ENCODE assay signal across 1 cellular context in the genomic region with DNA sequence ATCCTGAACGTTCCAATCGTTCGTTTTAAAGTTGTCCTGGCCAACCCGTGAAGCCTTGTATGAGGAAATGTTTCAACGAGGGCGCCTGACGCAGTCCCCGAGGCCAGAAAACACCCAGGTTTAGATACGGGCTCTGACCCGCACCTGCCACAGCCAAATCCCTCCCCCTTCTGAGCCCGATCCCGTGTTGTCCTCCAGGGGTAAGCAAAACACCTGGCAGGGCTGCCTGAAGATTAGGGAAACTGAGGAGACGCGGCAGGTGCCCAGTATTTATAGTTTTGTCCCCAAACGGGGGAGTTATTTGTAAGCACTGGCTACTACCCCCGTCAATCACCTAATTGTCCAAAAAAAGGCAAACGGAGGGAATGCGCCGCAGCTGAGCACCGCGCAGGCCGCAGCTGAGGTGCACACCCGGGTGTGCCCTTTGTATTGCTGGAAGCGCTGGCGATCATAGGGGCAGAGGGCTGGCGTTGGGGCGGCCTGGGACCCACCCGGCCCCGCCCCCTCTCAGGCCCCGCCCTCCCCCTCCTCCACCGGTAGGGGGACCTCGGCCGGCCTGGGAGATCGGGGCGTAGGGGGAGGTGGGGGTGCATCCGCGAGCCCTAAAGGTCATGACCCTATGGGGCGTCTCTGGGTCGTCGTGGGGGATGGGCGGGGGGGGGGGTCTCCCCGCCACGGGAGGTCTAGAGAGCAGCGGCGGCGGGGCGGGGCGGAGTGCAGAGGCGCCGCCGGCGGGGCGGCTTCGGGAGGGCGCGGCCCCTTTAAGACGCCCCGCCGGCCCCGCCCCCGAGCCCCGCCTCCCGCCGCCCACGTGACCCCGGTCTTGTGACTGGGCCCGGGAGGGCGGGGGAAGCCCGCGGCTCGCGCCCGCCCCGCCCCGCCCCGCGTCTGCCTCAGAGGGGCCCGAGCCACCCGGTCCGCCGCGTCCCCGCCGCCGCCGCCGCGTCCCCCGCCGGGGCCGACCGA.
TF ChIP-seq lines count a peak whose summit lies in the region.

A gene with protein sequence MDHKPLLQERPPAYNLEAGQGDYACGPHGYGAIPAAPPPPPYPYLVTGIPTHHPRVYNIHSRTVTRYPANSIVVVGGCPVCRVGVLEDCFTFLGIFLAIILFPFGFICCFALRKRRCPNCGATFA (plus strand): TSS at position 896 of the 966 bp plus-strand sequence. CDS start 110 bp downstream, outside the sequence.

TF ChIP-seq in HepG2, 621 proteins besides CTCF, POLR2A, EP300 and RAD21 (continued from another document and continues in another):
- TF ChIP-seq, protein P1, sequence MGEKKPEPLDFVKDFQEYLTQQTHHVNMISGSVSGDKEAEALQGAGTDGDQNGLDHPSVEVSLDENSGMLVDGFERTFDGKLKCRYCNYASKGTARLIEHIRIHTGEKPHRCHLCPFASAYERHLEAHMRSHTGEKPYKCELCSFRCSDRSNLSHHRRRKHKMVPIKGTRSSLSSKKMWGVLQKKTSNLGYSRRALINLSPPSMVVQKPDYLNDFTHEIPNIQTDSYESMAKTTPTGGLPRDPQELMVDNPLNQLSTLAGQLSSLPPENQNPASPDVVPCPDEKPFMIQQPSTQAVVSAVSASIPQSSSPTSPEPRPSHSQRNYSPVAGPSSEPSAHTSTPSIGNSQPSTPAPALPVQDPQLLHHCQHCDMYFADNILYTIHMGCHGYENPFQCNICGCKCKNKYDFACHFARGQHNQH (CRISPR knock-in tag; IDR thresholded peaks at IDR 0.05), result peak; percentile 53; the same call in 1 of the 2 replicates
- TF ChIP-seq TAF1 (CRISPR knock-in tag; IDR thresholded peaks at IDR 0.05), result peak; percentile 71; the same call in 1 of the 2 replicates
- no peak for TF ChIP-seq KDM5B (CRISPR knock-in tag; IDR thresholded peaks at IDR 0.05; ENCODE audit: borderline replicate concordance)
- 0 out of 2 replicates have a peak, but pooled peaks have one; percentile 27 for TF ChIP-seq DMAP1 (CRISPR knock-in tag; IDR thresholded peaks at IDR 0.05)
- no peak for TF ChIP-seq TCF7 (IDR thresholded peaks at IDR 0.05; ENCODE audit: low read depth)
- TF ChIP-seq RARA (CRISPR knock-in tag; IDR thresholded peaks at IDR 0.05), result peak; percentile 28; the same call in 1 of the 2 replicates
- TF ChIP-seq KMT2A (CRISPR knock-in tag; IDR thresholded peaks at IDR 0.05), result 0 out of 2 replicates have a peak, but pooled peaks have one; percentile 26
- no peak for TF ChIP-seq LCORL (IDR thresholded peaks at IDR 0.05)
- TF ChIP-seq LCORL (CRISPR knock-in tag; IDR thresholded peaks at IDR 0.05), result peak; percentile 56; the same call in 1 of the 2 replicates
- TF ChIP-seq, protein P2, sequence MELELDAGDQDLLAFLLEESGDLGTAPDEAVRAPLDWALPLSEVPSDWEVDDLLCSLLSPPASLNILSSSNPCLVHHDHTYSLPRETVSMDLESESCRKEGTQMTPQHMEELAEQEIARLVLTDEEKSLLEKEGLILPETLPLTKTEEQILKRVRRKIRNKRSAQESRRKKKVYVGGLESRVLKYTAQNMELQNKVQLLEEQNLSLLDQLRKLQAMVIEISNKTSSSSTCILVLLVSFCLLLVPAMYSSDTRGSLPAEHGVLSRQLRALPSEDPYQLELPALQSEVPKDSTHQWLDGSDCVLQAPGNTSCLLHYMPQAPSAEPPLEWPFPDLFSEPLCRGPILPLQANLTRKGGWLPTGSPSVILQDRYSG (CRISPR knock-in tag; IDR thresholded peaks at IDR 0.05), result no peak
- TF ChIP-seq, protein P3, sequence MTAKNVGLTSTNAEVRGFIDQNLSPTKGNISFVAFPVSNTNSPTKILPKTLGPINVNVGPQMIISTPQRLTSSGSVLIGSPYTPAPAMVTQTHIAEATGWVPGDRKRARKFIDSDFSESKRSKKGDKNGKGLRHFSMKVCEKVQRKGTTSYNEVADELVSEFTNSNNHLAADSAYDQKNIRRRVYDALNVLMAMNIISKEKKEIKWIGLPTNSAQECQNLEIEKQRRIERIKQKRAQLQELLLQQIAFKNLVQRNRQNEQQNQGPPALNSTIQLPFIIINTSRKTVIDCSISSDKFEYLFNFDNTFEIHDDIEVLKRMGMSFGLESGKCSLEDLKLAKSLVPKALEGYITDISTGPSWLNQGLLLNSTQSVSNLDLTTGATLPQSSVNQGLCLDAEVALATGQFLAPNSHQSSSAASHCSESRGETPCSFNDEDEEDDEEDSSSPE (CRISPR knock-in tag; IDR thresholded peaks at IDR 0.05), result no peak
- 0 out of 2 replicates have a peak, but pooled peaks have one; percentile 43 for TF ChIP-seq ZNF230 (CRISPR knock-in tag; IDR thresholded peaks at IDR 0.05)
- TF ChIP-seq NCOA2 (CRISPR knock-in tag; IDR thresholded peaks at IDR 0.05), result 0 out of 2 replicates have a peak, but pooled peaks have one; percentile 43
- TF ChIP-seq, protein P4, sequence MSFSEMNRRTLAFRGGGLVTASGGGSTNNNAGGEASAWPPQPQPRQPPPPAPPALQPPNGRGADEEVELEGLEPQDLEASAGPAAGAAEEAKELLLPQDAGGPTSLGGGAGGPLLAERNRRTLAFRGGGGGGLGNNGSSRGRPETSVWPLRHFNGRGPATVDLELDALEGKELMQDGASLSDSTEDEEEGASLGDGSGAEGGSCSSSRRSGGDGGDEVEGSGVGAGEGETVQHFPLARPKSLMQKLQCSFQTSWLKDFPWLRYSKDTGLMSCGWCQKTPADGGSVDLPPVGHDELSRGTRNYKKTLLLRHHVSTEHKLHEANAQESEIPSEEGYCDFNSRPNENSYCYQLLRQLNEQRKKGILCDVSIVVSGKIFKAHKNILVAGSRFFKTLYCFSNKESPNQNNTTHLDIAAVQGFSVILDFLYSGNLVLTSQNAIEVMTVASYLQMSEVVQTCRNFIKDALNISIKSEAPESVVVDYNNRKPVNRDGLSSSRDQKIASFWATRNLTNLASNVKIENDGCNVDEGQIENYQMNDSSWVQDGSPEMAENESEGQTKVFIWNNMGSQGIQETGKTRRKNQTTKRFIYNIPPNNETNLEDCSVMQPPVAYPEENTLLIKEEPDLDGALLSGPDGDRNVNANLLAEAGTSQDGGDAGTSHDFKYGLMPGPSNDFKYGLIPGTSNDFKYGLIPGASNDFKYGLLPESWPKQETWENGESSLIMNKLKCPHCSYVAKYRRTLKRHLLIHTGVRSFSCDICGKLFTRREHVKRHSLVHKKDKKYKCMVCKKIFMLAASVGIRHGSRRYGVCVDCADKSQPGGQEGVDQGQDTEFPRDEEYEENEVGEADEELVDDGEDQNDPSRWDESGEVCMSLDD (CRISPR knock-in tag; IDR thresholded peaks at IDR 0.05; ENCODE audit: borderline replicate concordance), result peak; percentile 31; the same call in 1 of the 2 replicates
- no peak for TF ChIP-seq ZNF326 (CRISPR knock-in tag; IDR thresholded peaks at IDR 0.05; ENCODE audit: borderline replicate concordance)
- TF ChIP-seq SSRP1 (CRISPR knock-in tag; IDR thresholded peaks at IDR 0.05), result no peak
- no peak for TF ChIP-seq NCOA5 (CRISPR knock-in tag; IDR thresholded peaks at IDR 0.05)
- no peak for TF ChIP-seq ZNF10 (CRISPR knock-in tag; IDR thresholded peaks at IDR 0.05; ENCODE audit: borderline replicate concordance, low read depth)
- 0 out of 2 replicates have a peak, but pooled peaks have one; percentile 46 for TF ChIP-seq ZMAT3 (CRISPR knock-in tag; conservative IDR thresholded peaks at IDR 0.05)
- TF ChIP-seq GATAD1 (CRISPR knock-in tag; IDR thresholded peaks at IDR 0.05), result 0 out of 2 replicates have a peak, but pooled peaks have one; percentile 32
- TF ChIP-seq HOXA9 (CRISPR knock-in tag; IDR thresholded peaks at IDR 0.05; ENCODE audit: borderline replicate concordance), result no peak
- TF ChIP-seq HNRNPLL (IDR thresholded peaks at IDR 0.05; ENCODE audit: low read depth, low read length, poor library complexity, severe bottlenecking), result peak; percentile 32
- peak; percentile 42; the same call in 1 of the 2 replicates for TF ChIP-seq IRF2 (CRISPR knock-in tag; IDR thresholded peaks at IDR 0.05)
- peak; percentile 50; the same call in 1 of the 2 replicates for TF ChIP-seq ZNF772 (CRISPR knock-in tag; IDR thresholded peaks at IDR 0.05)
- TF ChIP-seq, protein P5, sequence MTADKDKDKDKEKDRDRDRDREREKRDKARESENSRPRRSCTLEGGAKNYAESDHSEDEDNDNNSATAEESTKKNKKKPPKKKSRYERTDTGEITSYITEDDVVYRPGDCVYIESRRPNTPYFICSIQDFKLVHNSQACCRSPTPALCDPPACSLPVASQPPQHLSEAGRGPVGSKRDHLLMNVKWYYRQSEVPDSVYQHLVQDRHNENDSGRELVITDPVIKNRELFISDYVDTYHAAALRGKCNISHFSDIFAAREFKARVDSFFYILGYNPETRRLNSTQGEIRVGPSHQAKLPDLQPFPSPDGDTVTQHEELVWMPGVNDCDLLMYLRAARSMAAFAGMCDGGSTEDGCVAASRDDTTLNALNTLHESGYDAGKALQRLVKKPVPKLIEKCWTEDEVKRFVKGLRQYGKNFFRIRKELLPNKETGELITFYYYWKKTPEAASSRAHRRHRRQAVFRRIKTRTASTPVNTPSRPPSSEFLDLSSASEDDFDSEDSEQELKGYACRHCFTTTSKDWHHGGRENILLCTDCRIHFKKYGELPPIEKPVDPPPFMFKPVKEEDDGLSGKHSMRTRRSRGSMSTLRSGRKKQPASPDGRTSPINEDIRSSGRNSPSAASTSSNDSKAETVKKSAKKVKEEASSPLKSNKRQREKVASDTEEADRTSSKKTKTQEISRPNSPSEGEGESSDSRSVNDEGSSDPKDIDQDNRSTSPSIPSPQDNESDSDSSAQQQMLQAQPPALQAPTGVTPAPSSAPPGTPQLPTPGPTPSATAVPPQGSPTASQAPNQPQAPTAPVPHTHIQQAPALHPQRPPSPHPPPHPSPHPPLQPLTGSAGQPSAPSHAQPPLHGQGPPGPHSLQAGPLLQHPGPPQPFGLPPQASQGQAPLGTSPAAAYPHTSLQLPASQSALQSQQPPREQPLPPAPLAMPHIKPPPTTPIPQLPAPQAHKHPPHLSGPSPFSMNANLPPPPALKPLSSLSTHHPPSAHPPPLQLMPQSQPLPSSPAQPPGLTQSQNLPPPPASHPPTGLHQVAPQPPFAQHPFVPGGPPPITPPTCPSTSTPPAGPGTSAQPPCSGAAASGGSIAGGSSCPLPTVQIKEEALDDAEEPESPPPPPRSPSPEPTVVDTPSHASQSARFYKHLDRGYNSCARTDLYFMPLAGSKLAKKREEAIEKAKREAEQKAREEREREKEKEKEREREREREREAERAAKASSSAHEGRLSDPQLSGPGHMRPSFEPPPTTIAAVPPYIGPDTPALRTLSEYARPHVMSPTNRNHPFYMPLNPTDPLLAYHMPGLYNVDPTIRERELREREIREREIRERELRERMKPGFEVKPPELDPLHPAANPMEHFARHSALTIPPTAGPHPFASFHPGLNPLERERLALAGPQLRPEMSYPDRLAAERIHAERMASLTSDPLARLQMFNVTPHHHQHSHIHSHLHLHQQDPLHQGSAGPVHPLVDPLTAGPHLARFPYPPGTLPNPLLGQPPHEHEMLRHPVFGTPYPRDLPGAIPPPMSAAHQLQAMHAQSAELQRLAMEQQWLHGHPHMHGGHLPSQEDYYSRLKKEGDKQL (CRISPR knock-in tag; IDR thresholded peaks at IDR 0.05; ENCODE audit: low read depth), result no peak
- no peak for TF ChIP-seq NFYC (CRISPR knock-in tag; IDR thresholded peaks at IDR 0.05)
- 0 out of 2 replicates have a peak, but pooled peaks have one; percentile 40 for TF ChIP-seq ZNF124 (CRISPR knock-in tag; IDR thresholded peaks at IDR 0.05)
- TF ChIP-seq NFE2L1 (CRISPR knock-in tag; IDR thresholded peaks at IDR 0.05; ENCODE audit: borderline replicate concordance), result no peak
- TF ChIP-seq, protein P6, sequence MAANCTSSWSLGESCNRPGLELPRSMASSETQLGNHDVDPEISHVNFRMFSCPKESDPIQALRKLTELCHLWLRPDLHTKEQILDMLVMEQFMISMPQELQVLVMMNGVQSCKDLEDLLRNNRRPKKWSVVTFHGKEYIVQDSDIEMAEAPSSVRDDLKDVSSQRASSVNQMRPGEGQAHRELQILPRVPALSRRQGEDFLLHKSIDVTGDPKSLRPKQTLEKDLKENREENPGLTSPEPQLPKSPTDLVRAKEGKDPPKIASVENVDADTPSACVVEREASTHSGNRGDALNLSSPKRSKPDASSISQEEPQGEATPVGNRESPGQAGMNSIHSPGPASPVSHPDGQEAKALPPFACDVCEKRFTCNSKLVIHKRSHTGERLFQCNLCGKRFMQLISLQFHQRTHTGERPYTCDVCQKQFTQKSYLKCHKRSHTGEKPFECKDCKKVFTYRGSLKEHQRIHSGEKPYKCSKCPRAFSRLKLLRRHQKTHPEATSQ (CRISPR knock-in tag; IDR thresholded peaks at IDR 0.05; ENCODE audit: borderline replicate concordance), result 0 out of 2 replicates have a peak, but pooled peaks have one; percentile 34
- peak; percentile 26; the same call in 1 of the 2 replicates for TF ChIP-seq SOX5 (CRISPR knock-in tag; IDR thresholded peaks at IDR 0.05; ENCODE audit: borderline replicate concordance)
- no peak for TF ChIP-seq ZNF776 (CRISPR knock-in tag; IDR thresholded peaks at IDR 0.05)
- 0 out of 2 replicates have a peak, but pooled peaks have one; percentile 49 for TF ChIP-seq NKX3-1 (CRISPR knock-in tag; IDR thresholded peaks at IDR 0.05)
- TF ChIP-seq ETV6 (CRISPR knock-in tag; conservative IDR thresholded peaks at IDR 0.05), result no peak
- TF ChIP-seq, protein P7, sequence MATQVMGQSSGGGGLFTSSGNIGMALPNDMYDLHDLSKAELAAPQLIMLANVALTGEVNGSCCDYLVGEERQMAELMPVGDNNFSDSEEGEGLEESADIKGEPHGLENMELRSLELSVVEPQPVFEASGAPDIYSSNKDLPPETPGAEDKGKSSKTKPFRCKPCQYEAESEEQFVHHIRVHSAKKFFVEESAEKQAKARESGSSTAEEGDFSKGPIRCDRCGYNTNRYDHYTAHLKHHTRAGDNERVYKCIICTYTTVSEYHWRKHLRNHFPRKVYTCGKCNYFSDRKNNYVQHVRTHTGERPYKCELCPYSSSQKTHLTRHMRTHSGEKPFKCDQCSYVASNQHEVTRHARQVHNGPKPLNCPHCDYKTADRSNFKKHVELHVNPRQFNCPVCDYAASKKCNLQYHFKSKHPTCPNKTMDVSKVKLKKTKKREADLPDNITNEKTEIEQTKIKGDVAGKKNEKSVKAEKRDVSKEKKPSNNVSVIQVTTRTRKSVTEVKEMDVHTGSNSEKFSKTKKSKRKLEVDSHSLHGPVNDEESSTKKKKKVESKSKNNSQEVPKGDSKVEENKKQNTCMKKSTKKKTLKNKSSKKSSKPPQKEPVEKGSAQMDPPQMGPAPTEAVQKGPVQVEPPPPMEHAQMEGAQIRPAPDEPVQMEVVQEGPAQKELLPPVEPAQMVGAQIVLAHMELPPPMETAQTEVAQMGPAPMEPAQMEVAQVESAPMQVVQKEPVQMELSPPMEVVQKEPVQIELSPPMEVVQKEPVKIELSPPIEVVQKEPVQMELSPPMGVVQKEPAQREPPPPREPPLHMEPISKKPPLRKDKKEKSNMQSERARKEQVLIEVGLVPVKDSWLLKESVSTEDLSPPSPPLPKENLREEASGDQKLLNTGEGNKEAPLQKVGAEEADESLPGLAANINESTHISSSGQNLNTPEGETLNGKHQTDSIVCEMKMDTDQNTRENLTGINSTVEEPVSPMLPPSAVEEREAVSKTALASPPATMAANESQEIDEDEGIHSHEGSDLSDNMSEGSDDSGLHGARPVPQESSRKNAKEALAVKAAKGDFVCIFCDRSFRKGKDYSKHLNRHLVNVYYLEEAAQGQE (IDR thresholded peaks at IDR 0.05; ENCODE audit: borderline replicate concordance in 1 of 2, low read depth in 1 of 2, low read length in 2 of 2), result peak in 1 of 2 experiments; percentile 44; a peak in 1 of 4 replicates
- peak; percentile 79; the same call in 1 of the 2 replicates for TF ChIP-seq SIN3A (IDR thresholded peaks at IDR 0.05; ENCODE audit: borderline replicate concordance, low read depth, low read length)
- peak; percentile 45 for TF ChIP-seq ELF3 (CRISPR knock-in tag; IDR thresholded peaks at IDR 0.05)
- no peak for TF ChIP-seq ZBTB3 (CRISPR knock-in tag; IDR thresholded peaks at IDR 0.05; ENCODE audit: borderline replicate concordance, low read depth)
- TF ChIP-seq ZNF232 (CRISPR knock-in tag; IDR thresholded peaks at IDR 0.05; ENCODE audit: borderline replicate concordance), result peak; percentile 68; the same call in 1 of the 2 replicates
- TF ChIP-seq GABPB1 (CRISPR knock-in tag; IDR thresholded peaks at IDR 0.05), result peak; percentile 52
- 0 out of 2 replicates have a peak, but pooled peaks have one; percentile 14 for TF ChIP-seq MEIS2 (CRISPR knock-in tag; IDR thresholded peaks at IDR 0.05)
